ENCODE assay signal across 16 cellular contexts in the genomic region with DNA sequence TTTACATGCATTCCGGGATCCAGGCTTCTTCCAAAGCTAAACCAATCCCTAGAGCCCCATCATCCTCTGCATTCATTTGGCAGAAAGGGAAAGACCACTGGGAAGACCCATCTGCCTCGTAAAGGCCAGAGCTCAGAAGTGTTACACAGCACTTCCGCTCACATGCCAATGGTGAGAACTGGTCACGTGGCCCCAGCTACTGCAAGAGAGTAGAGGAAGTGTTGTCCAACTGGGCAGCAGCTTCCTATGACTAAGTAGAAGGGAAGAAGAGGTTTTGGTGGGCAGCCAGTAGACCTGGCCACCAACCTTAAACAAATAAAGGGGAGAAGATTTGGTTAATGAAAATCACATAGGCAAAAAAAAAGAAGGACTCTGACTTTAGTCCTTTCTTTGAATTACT.
DNase-seq lines count a peak whose midpoint lies in the region; ATAC-seq and TF ChIP-seq lines count a peak whose summit lies in the region.
"Had no signal": no experiment of that assay in that cellular context is flagged by ENCODE, and none has a peak within 500 bp of the region (broad histone marks: within the 10 kb centered on the region; RNA-seq: fewer than 3 reads in every experiment).

No MANE protein-coding gene starts in this region.

- no peak overlapping the region for H2BK120ac ChIP-seq in trophoblast cell (ENCODE audit: insufficient read depth, low read length, poor library complexity)

- no peak overlapping the region for H2BK5ac ChIP-seq in trophoblast cell (ENCODE audit: low read depth, low read length, poor library complexity)

- no peak overlapping the region for H3K27ac Mint-ChIP-seq in WTC11

- in situ Hi-C loops in brain microvascular endothelial cell (cut with HindIII; ENCODE audit: low pct_ligation_motif_present, low sequenced_read_pairs) (no loop called here), HAP-1 (cut with MboI; ENCODE audit: low sequenced_read_pairs) (loop anchor here (25.0 kb wide), 1 partner anchor 1279 kb away; no protein-coding TSS in a partner anchor)

- H3K36me3 Mint-ChIP-seq in WTC11, result no peaks in the 10 kb centered on the region

- H4K91ac ChIP-seq in trophoblast cell (ENCODE audit: low read depth, low read length), result no peak overlapping the region

- no peak overlapping the region for H3K18ac ChIP-seq in trophoblast cell (ENCODE audit: low read length)

- H3K4me3 ChIP-seq in NB4 (ENCODE audit: low read depth, low read length), result no peak overlapping the region
- no peak overlapping the region for H3K4me3 ChIP-seq in trophoblast cell (ENCODE audit: low read depth, low read length)
- H3K4me3 ChIP-seq in brain microvascular endothelial cell (ENCODE audit: low read depth, low read length), result no peak overlapping the region
- H3K4me3 ChIP-seq in HAP-1, result no peak overlapping the region
- H3K4me3 ChIP-seq: SJSA1 had no signal

- WGBS in trophoblast cell (ENCODE audit: extremely low coverage, insufficient coverage, insufficient read length), result no CpG with 5 or more reads among the region's 4 CpGs

- no peak overlapping the region for H4K8ac ChIP-seq in trophoblast cell (ENCODE audit: low read depth, low read length)

- no peak overlapping the region for H2AFZ ChIP-seq in trophoblast cell (ENCODE audit: insufficient read depth, low read length, poor library complexity)

- H3K79me1 ChIP-seq in trophoblast cell (ENCODE audit: low read length), result no peaks in the 10 kb centered on the region

- no peak overlapping the region for H3K14ac ChIP-seq in trophoblast cell (ENCODE audit: low read length)

- H3K9me3 Mint-ChIP-seq in WTC11, result peaks cover 4% of the 10 kb centered on the region; the same call in 1 of the 2 replicates

- TF ChIP-seq POLR2A in NB4 (IDR thresholded peaks at IDR 0.05; ENCODE audit: extremely low read depth, insufficient read length), result no peak

- POLR2A ChIA-PET in WTC11 (lab: Charles Lee), result no interaction called here

- H3K36me3 ChIP-seq in trophoblast cell (ENCODE audit: control insufficient read depth in 1 of 2, insufficient read depth in 2 of 2, low read length in 2 of 2), result no peaks in the 10 kb centered on the region
- H3K36me3 ChIP-seq in brain microvascular endothelial cell (replicated peaks), result no peaks in the 10 kb centered on the region
- H3K36me3 ChIP-seq in HAP-1 (replicated peaks), result no peaks in the 10 kb centered on the region
- H3K36me3 ChIP-seq: SJSA1 had no signal

- H3K4me1 ChIP-seq in trophoblast cell (ENCODE audit: control insufficient read depth in 1 of 2, insufficient read depth in 2 of 2, low read length in 2 of 2) (peaks cover 0 to under 1% of the 10 kb centered on the region in 2 experiments), HAP-1 (no peaks in the 10 kb centered on the region)

- H3K27ac ChIP-seq in trophoblast cell (ENCODE audit: low read depth, low read length) (no peak overlapping the region), brain microvascular endothelial cell (no peak overlapping the region)
- H3K27ac ChIP-seq: SJSA1 had no signal

- peak overlapping the region; percentile 8 for H3K23ac ChIP-seq in trophoblast cell (ENCODE audit: low read length)

- H3K4me2 ChIP-seq in trophoblast cell (ENCODE audit: low read length), result no peak overlapping the region

- H3K9me3 ChIP-seq in trophoblast cell (ENCODE audit: insufficient read depth, low read depth, low read length) (peaks cover 2% of the 10 kb centered on the region), HAP-1 (no peaks in the 10 kb centered on the region)
- H3K9me3 ChIP-seq: Caco-2, SJSA1 had no signal

- H3K79me2 ChIP-seq in trophoblast cell (ENCODE audit: control insufficient read depth, insufficient read depth, low read length, poor library complexity), result no peaks in the 10 kb centered on the region

- H2BK12ac ChIP-seq in trophoblast cell (ENCODE audit: low read length), result no peak overlapping the region

- TF ChIP-seq CTCF in NB4 (IDR thresholded peaks at IDR 0.05; ENCODE audit: low read depth, low read length) (no peak), WTC11 (IDR thresholded peaks at IDR 0.05) (no peak), brain microvascular endothelial cell (IDR thresholded peaks at IDR 0.05; ENCODE audit: low read depth, low read length, missing control alignments) (no peak)

- DNase-seq in H4 (ENCODE audit: low spot score), result peak; percentile 34
- peak; percentile 9 for DNase-seq in NB4 (ENCODE audit: low read depth)
- no peak for DNase-seq in WTC11 (ENCODE audit: low spot score)
- no peak for DNase-seq in trophoblast cell
- no peak for DNase-seq in brain microvascular endothelial cell
- no peak for DNase-seq in HAP-1 (ENCODE audit: low spot score in 2 of 2)
- DNase-seq: ACHN, Caco-2, DMS153, NCI-H1048, NCI-H1436 treated with DMSO at 0.1 percent for 48 hours, NCI-H2029 treated with DMSO at 0.1 percent for 48 hours, NCI-H748 treated with DMSO at 0.1 percent for 48 hours, T-helper 1 cell had no signal

- no peak for ATAC-seq in WTC11
- no peak for ATAC-seq in GM18907 (IDR thresholded peaks at IDR 0.05; ENCODE audit: unreplicated experiment)

- CTCF ChIA-PET in WTC11 (lab: Charles Lee), result interaction anchor here (0.9 to 1.6 kb wide), 2 partner anchors 152 to 154 kb away, joined by 3 to 10 read pairs; no protein-coding TSS in a partner anchor

- H3K4me3 Mint-ChIP-seq in WTC11, result no peak overlapping the region

- H3K27me3 Mint-ChIP-seq in WTC11 (ENCODE audit: low read depth), result no peaks in the 10 kb centered on the region

- H4K12ac ChIP-seq in trophoblast cell (ENCODE audit: low read depth, low read length), result no peak overlapping the region

- H3K27me3 ChIP-seq in trophoblast cell (ENCODE audit: insufficient read depth, low read length) (no peaks in the 10 kb centered on the region), brain microvascular endothelial cell (replicated peaks) (no peaks in the 10 kb centered on the region), HAP-1 (ENCODE audit: low read depth) (no peaks in the 10 kb centered on the region)
- H3K27me3 ChIP-seq: SJSA1 had no signal

- peaks cover 23% of the 10 kb centered on the region for H3K4me1 Mint-ChIP-seq in WTC11

- H3K4ac ChIP-seq in trophoblast cell (ENCODE audit: low read depth, low read length), result no peak overlapping the region

- H3K9ac ChIP-seq in trophoblast cell (ENCODE audit: low read length), result peak overlapping the region; percentile 59

- H2AK5ac ChIP-seq in trophoblast cell (ENCODE audit: low read length), result no peak overlapping the region

TF ChIP-seq in WTC11, 78 proteins besides CTCF, POLR2A, EP300 and RAD21 (continues in another document):
- no peak for TF ChIP-seq ELF4 (CRISPR knock-in tag; IDR thresholded peaks at IDR 0.05; ENCODE audit: low read depth)
- no peak for TF ChIP-seq ZBTB21 (CRISPR knock-in tag; IDR thresholded peaks at IDR 0.05; ENCODE audit: borderline replicate concordance)
- TF ChIP-seq, protein P1, sequence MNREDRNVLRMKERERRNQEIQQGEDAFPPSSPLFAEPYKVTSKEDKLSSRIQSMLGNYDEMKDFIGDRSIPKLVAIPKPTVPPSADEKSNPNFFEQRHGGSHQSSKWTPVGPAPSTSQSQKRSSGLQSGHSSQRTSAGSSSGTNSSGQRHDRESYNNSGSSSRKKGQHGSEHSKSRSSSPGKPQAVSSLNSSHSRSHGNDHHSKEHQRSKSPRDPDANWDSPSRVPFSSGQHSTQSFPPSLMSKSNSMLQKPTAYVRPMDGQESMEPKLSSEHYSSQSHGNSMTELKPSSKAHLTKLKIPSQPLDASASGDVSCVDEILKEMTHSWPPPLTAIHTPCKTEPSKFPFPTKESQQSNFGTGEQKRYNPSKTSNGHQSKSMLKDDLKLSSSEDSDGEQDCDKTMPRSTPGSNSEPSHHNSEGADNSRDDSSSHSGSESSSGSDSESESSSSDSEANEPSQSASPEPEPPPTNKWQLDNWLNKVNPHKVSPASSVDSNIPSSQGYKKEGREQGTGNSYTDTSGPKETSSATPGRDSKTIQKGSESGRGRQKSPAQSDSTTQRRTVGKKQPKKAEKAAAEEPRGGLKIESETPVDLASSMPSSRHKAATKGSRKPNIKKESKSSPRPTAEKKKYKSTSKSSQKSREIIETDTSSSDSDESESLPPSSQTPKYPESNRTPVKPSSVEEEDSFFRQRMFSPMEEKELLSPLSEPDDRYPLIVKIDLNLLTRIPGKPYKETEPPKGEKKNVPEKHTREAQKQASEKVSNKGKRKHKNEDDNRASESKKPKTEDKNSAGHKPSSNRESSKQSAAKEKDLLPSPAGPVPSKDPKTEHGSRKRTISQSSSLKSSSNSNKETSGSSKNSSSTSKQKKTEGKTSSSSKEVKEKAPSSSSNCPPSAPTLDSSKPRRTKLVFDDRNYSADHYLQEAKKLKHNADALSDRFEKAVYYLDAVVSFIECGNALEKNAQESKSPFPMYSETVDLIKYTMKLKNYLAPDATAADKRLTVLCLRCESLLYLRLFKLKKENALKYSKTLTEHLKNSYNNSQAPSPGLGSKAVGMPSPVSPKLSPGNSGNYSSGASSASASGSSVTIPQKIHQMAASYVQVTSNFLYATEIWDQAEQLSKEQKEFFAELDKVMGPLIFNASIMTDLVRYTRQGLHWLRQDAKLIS (CRISPR knock-in tag; IDR thresholded peaks at IDR 0.05; ENCODE audit: borderline replicate concordance), result no peak
- TF ChIP-seq, protein P2, sequence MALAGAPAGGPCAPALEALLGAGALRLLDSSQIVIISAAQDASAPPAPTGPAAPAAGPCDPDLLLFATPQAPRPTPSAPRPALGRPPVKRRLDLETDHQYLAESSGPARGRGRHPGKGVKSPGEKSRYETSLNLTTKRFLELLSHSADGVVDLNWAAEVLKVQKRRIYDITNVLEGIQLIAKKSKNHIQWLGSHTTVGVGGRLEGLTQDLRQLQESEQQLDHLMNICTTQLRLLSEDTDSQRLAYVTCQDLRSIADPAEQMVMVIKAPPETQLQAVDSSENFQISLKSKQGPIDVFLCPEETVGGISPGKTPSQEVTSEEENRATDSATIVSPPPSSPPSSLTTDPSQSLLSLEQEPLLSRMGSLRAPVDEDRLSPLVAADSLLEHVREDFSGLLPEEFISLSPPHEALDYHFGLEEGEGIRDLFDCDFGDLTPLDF (CRISPR knock-in tag; IDR thresholded peaks at IDR 0.05), result no peak
- TF ChIP-seq, protein P3, sequence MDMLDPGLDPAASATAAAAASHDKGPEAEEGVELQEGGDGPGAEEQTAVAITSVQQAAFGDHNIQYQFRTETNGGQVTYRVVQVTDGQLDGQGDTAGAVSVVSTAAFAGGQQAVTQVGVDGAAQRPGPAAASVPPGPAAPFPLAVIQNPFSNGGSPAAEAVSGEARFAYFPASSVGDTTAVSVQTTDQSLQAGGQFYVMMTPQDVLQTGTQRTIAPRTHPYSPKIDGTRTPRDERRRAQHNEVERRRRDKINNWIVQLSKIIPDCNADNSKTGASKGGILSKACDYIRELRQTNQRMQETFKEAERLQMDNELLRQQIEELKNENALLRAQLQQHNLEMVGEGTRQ (CRISPR knock-in tag; IDR thresholded peaks at IDR 0.05), result peak; percentile 19; the same call in 1 of the 2 replicates

Comparison
In these comparisons a context has a peak if more than half of its experiments do, and no peak if none do; other contexts are left out.
1. DNase-seq: peak in H4 (single experiment) and NB4 (single experiment); none in WTC11 (single experiment), trophoblast cell (0 of 2), brain microvascular endothelial cell (single experiment) and HAP-1 (0 of 2).